ENCODE assay signal across 18 cellular contexts in genomic region chr14:99937475-99938244, GRCh38.
A peak's percentile ranks its signal among the peaks of the same experiment; 100 is the strongest.
DNase-seq lines count a peak whose midpoint lies in the region; ATAC-seq lines count a peak whose summit lies in the region.
"Had no signal": no experiment of that assay in that cellular context is flagged by ENCODE, and none has a peak within 500 bp of the region (broad histone marks: within the 10 kb centered on the region; RNA-seq: fewer than 3 reads in every experiment).

No MANE protein-coding gene starts in this region.

- H3K4me3 Mint-ChIP-seq in stimulated activated memory B cell treated with anti-CD40 and anti-IgM and Interleukin-4, amounts not matched to agents 10 μg/mL and 1 μg/mL and 100 μg/mL, for 72 hours, result no peak overlapping the region
- H3K4me3 Mint-ChIP-seq: T-helper 17 cell had no signal

- H3K9me3 Mint-ChIP-seq in stimulated activated memory B cell treated with anti-CD40 and anti-IgM and Interleukin-4, amounts not matched to agents 10 μg/mL and 1 μg/mL and 100 μg/mL, for 72 hours, result no peaks in the 10 kb centered on the region

- DNase-seq in T-helper 2 cell (no peak), SKM-1 treated with dmso at 0.1 percent for 144 hours (lab: John Stamatoyannopoulos, UW; ENCODE audit: unreplicated experiment) (no peak)
- DNase-seq in stimulated activated naive CD4-positive, alpha-beta T cell treated with Interleukin-2 at 50 U/mL for 16 hours (lab: John Stamatoyannopoulos, UW), result no peak
- DNase-seq: activated CD4-positive, CD25-positive, alpha-beta regulatory T cell; adrenal gland; central memory CD4-positive, alpha-beta T cell; effector memory CD4-positive, alpha-beta T cell; hypothalamus; NCI-H1694 treated with DMSO at 0.1 percent for 48 hours; right cardiac atrium; Right ventricle myocardium superior; substantia nigra; T-helper 17 cell had no signal

- no peak overlapping the region for H3K27ac Mint-ChIP-seq in stimulated activated memory B cell treated with anti-CD40 and anti-IgM and Interleukin-4, amounts not matched to agents 10 μg/mL and 1 μg/mL and 100 μg/mL, for 72 hours
- H3K27ac Mint-ChIP-seq: T-helper 17 cell had no signal

- no peaks in the 10 kb centered on the region for H3K36me3 Mint-ChIP-seq in stimulated activated memory B cell treated with anti-CD40 and anti-IgM and Interleukin-4, amounts not matched to agents 10 μg/mL and 1 μg/mL and 100 μg/mL, for 72 hours

- peaks cover 52% of the 10 kb centered on the region for H3K27me3 Mint-ChIP-seq in stimulated activated memory B cell treated with anti-CD40 and anti-IgM and Interleukin-4, amounts not matched to agents 10 μg/mL and 1 μg/mL and 100 μg/mL, for 72 hours

- H3K4me1 Mint-ChIP-seq in stimulated activated memory B cell treated with anti-CD40 and anti-IgM and Interleukin-4, amounts not matched to agents 10 μg/mL and 1 μg/mL and 100 μg/mL, for 72 hours, result peaks cover 6% of the 10 kb centered on the region
- H3K4me1 Mint-ChIP-seq: T-helper 17 cell had no signal

- ATAC-seq in GM19351 (IDR thresholded peaks at IDR 0.05; ENCODE audit: unreplicated experiment) (peak; percentile 21), HG02571 (IDR thresholded peaks at IDR 0.05; ENCODE audit: unreplicated experiment) (peak; percentile 27), HG03442 (IDR thresholded peaks at IDR 0.05; ENCODE audit: unreplicated experiment) (peak; percentile 25), GM18867 (IDR thresholded peaks at IDR 0.05; ENCODE audit: unreplicated experiment) (no peak)
- ATAC-seq in stimulated activated memory B cell treated with anti-CD40 and anti-IgM and Interleukin-4, amounts not matched to agents 10 μg/mL and 1 μg/mL and 100 μg/mL, for 72 hours, result peak; percentile 55
- ATAC-seq: T-helper 17 cell had no signal
